Comparison of ENCODE assay signal across 15 cellular contexts in the genomic region with DNA sequence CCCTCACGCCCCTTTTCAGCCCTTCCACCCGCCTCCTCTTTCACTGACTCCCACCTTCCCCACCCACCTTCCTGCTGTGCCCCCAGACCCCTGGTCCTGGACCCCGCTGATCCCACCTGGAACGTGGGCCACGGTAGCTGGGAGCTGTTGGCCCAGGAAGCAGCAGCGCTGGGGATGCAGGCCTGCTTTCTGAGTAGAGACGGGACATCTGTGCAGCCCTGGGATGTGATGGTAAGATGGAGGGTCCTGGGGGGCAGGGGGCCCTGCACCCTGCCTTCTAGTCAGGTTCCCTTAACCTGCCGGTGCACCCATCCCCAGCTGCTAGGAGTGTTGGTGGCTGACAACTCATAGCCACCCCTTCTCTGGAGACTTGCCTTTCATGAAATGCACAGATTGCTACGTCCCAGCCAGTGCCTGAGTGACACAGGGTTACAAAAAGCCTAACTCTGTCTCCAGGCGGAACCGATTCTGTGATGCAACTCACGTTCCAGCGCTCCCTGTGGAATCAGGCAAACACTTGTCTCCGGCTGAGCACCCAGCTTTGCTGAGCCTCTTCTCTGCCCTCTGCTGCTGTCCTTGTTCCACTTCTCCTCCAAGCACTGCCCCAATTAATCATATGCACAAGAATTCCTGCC. TPM values are rescaled to one million over a fixed set of nuclear protein-coding genes. Genes with fewer than 3 reads are reported as not detected.
"Had no signal": no experiment of that assay in that cellular context is flagged by ENCODE, and none has a peak within 500 bp of the region (broad histone marks: within the 10 kb centered on the region; RNA-seq: fewer than 3 reads in every experiment).

No MANE protein-coding gene starts in this region.

- DNase-seq: activated B cell treated with CpG ODN at 0.5 μM for 24 hours; activated CD4-positive, alpha-beta T cell treated with anti-CD3 and anti-CD28 coated beads, Interleukin-2, amount 10 ng/mL, durations not matched to agents 24 days and 14 days; activated effector memory CD4-positive, alpha-beta T cell treated with anti-CD3 and anti-CD28 coated beads, Interleukin-2, amount 50 U/mL, for 16 hours; activated T-cell treated with anti-CD3 and anti-CD28 coated beads, Interleukin-2, amount 50 U/mL, for 24 hours; effector CD4-positive, alpha-beta T cell; foreskin fibroblast; pancreas; stimulated activated CD4-positive, alpha-beta T cell treated with anti-CD3 and anti-CD28 coated beads, Interleukin-4, amount 100 ng/mL, for 1 hour; stimulated activated naive B cell treated with anti-CD40 and anti-IgM and Interleukin-4, amounts not matched to agents 10 μg/mL and 1 μg/mL and 100 μg/mL, for 72 hours; trophoblast cell had no signal

- H3K4me3 Mint-ChIP-seq: activated B cell treated with CpG ODN at 0.5 μM for 24 hours; activated CD4-positive, alpha-beta T cell treated with anti-CD3 and anti-CD28 coated beads, Interleukin-2, amount 10 ng/mL, durations not matched to agents 24 days and 14 days; activated T-cell treated with anti-CD3 and anti-CD28 coated beads, Interleukin-2, amount 50 U/mL, for 24 hours; mesothelial cell of epicardium; neural crest cell; stimulated activated naive B cell treated with anti-CD40 and anti-IgM and Interleukin-4, amounts not matched to agents 10 μg/mL and 1 μg/mL and 100 μg/mL, for 72 hours; T-helper 1 cell treated with Interleukin-12 subunit alpha and Interleukin-12 subunit beta and Interleukin-4 antibody, amounts not matched to agents 30 μg/mL and 1 μg/mL, for 36 hours had no signal

- H3K9me3 Mint-ChIP-seq: activated CD4-positive, alpha-beta T cell treated with anti-CD3 and anti-CD28 coated beads, Interleukin-2, amount 10 ng/mL, durations not matched to agents 24 days and 14 days; T-helper 1 cell treated with Interleukin-12 subunit alpha and Interleukin-12 subunit beta and Interleukin-4 antibody, amounts not matched to agents 30 μg/mL and 1 μg/mL, for 36 hours had no signal

- H3K27me3 Mint-ChIP-seq: activated B cell treated with CpG ODN at 0.5 μM for 24 hours; activated CD4-positive, alpha-beta T cell treated with anti-CD3 and anti-CD28 coated beads, Interleukin-2, amount 10 ng/mL, durations not matched to agents 24 days and 14 days; activated T-cell treated with anti-CD3 and anti-CD28 coated beads, Interleukin-2, amount 50 U/mL, for 24 hours; stimulated activated naive B cell treated with anti-CD40 and anti-IgM and Interleukin-4, amounts not matched to agents 10 μg/mL and 1 μg/mL and 100 μg/mL, for 72 hours had no signal

- H3K27ac Mint-ChIP-seq: activated B cell treated with CpG ODN at 0.5 μM for 24 hours; activated CD4-positive, alpha-beta T cell treated with anti-CD3 and anti-CD28 coated beads, Interleukin-2, amount 10 ng/mL, durations not matched to agents 24 days and 14 days; activated naive CD4-positive, alpha-beta T cell treated with anti-CD3 and anti-CD28 coated beads, Interleukin-2, amount 50 U/mL, for 72 hours; activated T-cell treated with anti-CD3 and anti-CD28 coated beads, Interleukin-2, amount 50 U/mL, for 24 hours; mesothelial cell of epicardium; stimulated activated naive B cell treated with anti-CD40 and anti-IgM and Interleukin-4, amounts not matched to agents 10 μg/mL and 1 μg/mL and 100 μg/mL, for 72 hours; T-helper 1 cell treated with Interleukin-12 subunit alpha and Interleukin-12 subunit beta and Interleukin-4 antibody, amounts not matched to agents 30 μg/mL and 1 μg/mL, for 36 hours had no signal

- H3K4me1 Mint-ChIP-seq: activated B cell treated with CpG ODN at 0.5 μM for 24 hours, mesothelial cell of epicardium, neural crest cell had no signal

RNA-seq across cellular contexts. Expression of a gene that starts 15.0 kb away (rescaled TPM):
- total RNA-seq: cardiac muscle cell, neural crest cell had no signal

RNA-seq across cellular contexts. Expression of a gene that starts 56.6 kb away (rescaled TPM):
- total RNA-seq: cardiac muscle cell, neural crest cell had no signal
